In the genomic region with DNA sequence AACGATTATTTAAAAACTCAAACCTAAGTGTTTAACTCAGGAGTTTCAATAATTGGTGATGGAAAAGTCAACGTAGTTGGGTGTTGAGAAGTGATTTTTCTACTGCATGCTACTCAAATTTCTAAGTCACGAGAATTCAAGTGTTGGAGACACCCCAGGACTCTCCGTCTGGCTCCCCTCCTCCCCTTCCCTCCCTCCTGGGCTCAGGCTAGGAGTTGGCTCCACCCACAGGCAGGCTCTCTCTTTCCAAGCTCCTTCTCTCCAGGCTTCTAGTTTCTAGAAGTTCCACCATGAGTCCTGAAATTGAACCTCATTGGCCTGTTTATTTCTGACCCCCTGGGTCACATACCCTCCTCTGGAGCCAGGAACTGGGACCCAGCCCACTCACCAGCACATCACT, we compare ENCODE assay signal across 27 cellular contexts.
"Had no signal": no experiment of that assay in that cellular context is flagged by ENCODE, and none has a peak within 500 bp of the region (broad histone marks: within the 10 kb centered on the region; RNA-seq: fewer than 3 reads in every experiment).

No MANE protein-coding gene starts in this region.

- H3K4me1 ChIP-seq: ascending aorta, gastrocnemius medialis, left ventricle myocardium inferior, pancreas, prostate gland, testis, transverse colon had no signal

- H3K4me1 Mint-ChIP-seq: activated CD4-positive, alpha-beta T cell treated with anti-CD3 and anti-CD28 coated beads for 36 hours; activated naive CD8-positive, alpha-beta T cell treated with anti-CD3 and anti-CD28 coated beads, Interleukin-2, amount 10 ng/mL, durations not matched to agents 7 days and 5 days; nephron had no signal

- H3K27me3 Mint-ChIP-seq: activated CD4-positive, alpha-beta T cell treated with anti-CD3 and anti-CD28 coated beads for 36 hours; activated naive CD8-positive, alpha-beta T cell treated with anti-CD3 and anti-CD28 coated beads, Interleukin-2, amount 10 ng/mL, durations not matched to agents 7 days and 5 days had no signal

- H3K36me3 Mint-ChIP-seq: activated naive CD8-positive, alpha-beta T cell treated with anti-CD3 and anti-CD28 coated beads, Interleukin-2, amount 10 ng/mL, durations not matched to agents 7 days and 5 days had no signal

- H3K9me3 ChIP-seq: ascending aorta, gastrocnemius medialis, left ventricle myocardium inferior, pancreas, prostate gland, testis, transverse colon had no signal

- ATAC-seq: activated CD4-positive, alpha-beta T cell treated with anti-CD3 and anti-CD28 coated beads for 36 hours; gastrocnemius medialis; pancreas; sciatic nerve; stimulated activated naive CD8-positive, alpha-beta T cell treated with anti-CD3 and anti-CD28 coated beads, Interleukin-15, Interleukin-2, amounts not matched to agents 100 U/mL and 50 U/mL, for 24 hours had no signal

- H3K4me3 ChIP-seq: ascending aorta, coronary artery, dorsolateral prefrontal cortex, gastrocnemius medialis, left ventricle myocardium inferior, pancreas, prostate gland, skin epidermis, testis, transverse colon had no signal

- H3K27ac Mint-ChIP-seq: activated CD4-positive, alpha-beta T cell treated with anti-CD3 and anti-CD28 coated beads for 36 hours; activated naive CD4-positive, alpha-beta T cell treated with anti-CD3 and anti-CD28 coated beads for 36 hours; activated naive CD8-positive, alpha-beta T cell treated with anti-CD3 and anti-CD28 coated beads, Interleukin-2, amount 10 ng/mL, durations not matched to agents 7 days and 5 days; nephron had no signal

- H3K27ac ChIP-seq: ascending aorta, brain microvascular endothelial cell, coronary artery, dorsolateral prefrontal cortex, gastrocnemius medialis, left ventricle myocardium inferior, pancreas, prostate gland, skin epidermis, testis, transverse colon had no signal

- H3K4me3 Mint-ChIP-seq: activated CD4-positive, alpha-beta T cell treated with anti-CD3 and anti-CD28 coated beads for 36 hours; activated naive CD4-positive, alpha-beta T cell treated with anti-CD3 and anti-CD28 coated beads for 36 hours; activated naive CD8-positive, alpha-beta T cell treated with anti-CD3 and anti-CD28 coated beads, Interleukin-2, amount 10 ng/mL, durations not matched to agents 7 days and 5 days; nephron had no signal

- DNase-seq: activated CD4-positive, alpha-beta T cell treated with anti-CD3 and anti-CD28 coated beads for 36 hours; activated effector memory CD4-positive, alpha-beta T cell treated with Interleukin-2 at 50 U/mL for 16 hours; activated naive CD4-positive, alpha-beta T cell treated with anti-CD3 and anti-CD28 coated beads for 36 hours; activated naive CD8-positive, alpha-beta T cell treated with anti-CD3 and anti-CD28 coated beads, Interleukin-2, amount 10 ng/mL, durations not matched to agents 7 days and 5 days; activated T-cell treated with anti-CD3 and anti-CD28 coated beads for 4 hours; brain microvascular endothelial cell; dorsolateral prefrontal cortex; effector memory CD4-positive, alpha-beta T cell; erythroblast; gastrocnemius medialis; glutamatergic neuron; left ventricle myocardium inferior; nucleus accumbens; pancreas; retina; stimulated activated CD4-positive, alpha-beta T cell treated with anti-CD3 and anti-CD28 coated beads, Interleukin-12 subunit alpha, Interleukin-12 subunit beta, amount 100 ng/mL, for 4 hours; stimulated activated CD4-positive, alpha-beta T cell treated with anti-CD3 and anti-CD28 coated beads, Interleukin-4, amount 100 ng/mL, for 1 hour; stimulated activated naive CD8-positive, alpha-beta T cell treated with anti-CD3 and anti-CD28 coated beads, Interleukin-15, Interleukin-2, amounts not matched to agents 100 U/mL and 50 U/mL, for 24 hours; T-helper 2 cell; testis; transverse colon had no signal

- H3K27me3 ChIP-seq: ascending aorta, brain microvascular endothelial cell, gastrocnemius medialis, testis, transverse colon had no signal

- H3K36me3 ChIP-seq: ascending aorta, brain microvascular endothelial cell, gastrocnemius medialis, left ventricle myocardium inferior, pancreas, prostate gland, transverse colon had no signal

- H3K9me3 Mint-ChIP-seq: activated naive CD8-positive, alpha-beta T cell treated with anti-CD3 and anti-CD28 coated beads, Interleukin-2, amount 10 ng/mL, durations not matched to agents 7 days and 5 days had no signal
